4 cellular contexts compared by ENCODE assay signal in the genomic region with DNA sequence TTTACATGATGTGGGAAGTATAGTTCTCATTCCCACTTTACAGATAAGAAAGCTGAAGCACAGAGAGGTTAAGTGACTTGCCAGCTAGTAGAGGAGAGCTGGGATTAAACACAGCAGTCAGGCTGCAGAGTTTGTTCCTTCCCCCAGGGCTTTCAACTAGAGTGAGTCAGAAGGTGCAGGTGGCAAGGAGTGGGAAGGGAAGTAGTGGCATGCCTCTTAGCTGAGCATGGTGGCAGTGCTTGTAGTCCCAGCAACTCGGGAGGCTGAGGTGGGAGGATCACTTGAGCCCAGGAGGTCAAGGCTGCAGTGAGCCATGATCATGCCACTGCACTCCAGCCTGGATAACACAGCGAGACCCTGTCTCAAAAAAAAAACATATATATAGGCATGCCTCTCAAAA. TPM values are rescaled to one million over a fixed set of nuclear protein-coding genes. Genes with fewer than 3 reads are reported as not detected.
"Had no signal": no experiment of that assay in that cellular context is flagged by ENCODE, and none has a peak within 500 bp of the region (broad histone marks: within the 10 kb centered on the region; RNA-seq: fewer than 3 reads in every experiment).

No MANE protein-coding gene starts in this region.

RNA-seq across cellular contexts. Expression of gene CPVL, which starts 32.1 kb away (rescaled TPM):
- total RNA-seq: activated B cell treated with CpG ODN at 0.5 μM for 24 hours; activated CD4-positive, alpha-beta T cell treated with anti-CD3 and anti-CD28 coated beads, Interleukin-2, amount 10 ng/mL, durations not matched to agents 24 days and 14 days; activated CD8-positive, alpha-beta T cell treated with anti-CD3 and anti-CD28 coated beads, Interleukin-2, amount 10 ng/mL, durations not matched to agents 7 days and 5 days; activated naive CD8-positive, alpha-beta T cell treated with anti-CD3 and anti-CD28 coated beads for 36 hours had no signal
